9 cellular contexts compared by ENCODE assay signal in genomic region chr12:8947737-8948136, GRCh38. TPM values are rescaled to one million over a fixed set of nuclear protein-coding genes. Genes with fewer than 3 reads are reported as not detected.
DNase-seq lines count a peak whose midpoint lies in the region; ATAC-seq and TF ChIP-seq lines count a peak whose summit lies in the region.
"Had no signal": no experiment of that assay in that cellular context is flagged by ENCODE, and none has a peak within 500 bp of the region (broad histone marks: within the 10 kb centered on the region; RNA-seq: fewer than 3 reads in every experiment).

No MANE protein-coding gene starts in this region.

- H3K36me3 ChIP-seq in upper lobe of right lung: peaks cover 37% of the 10 kb centered on the region

- peaks cover 24% of the 10 kb centered on the region for H3K4me1 ChIP-seq in upper lobe of right lung

- peak overlapping the region; percentile 79 to 99 for H3K4me3 ChIP-seq in foreskin fibroblast (ENCODE audit: low read depth in 1 of 2, low read length in 2 of 2)
- peak overlapping the region; percentile 95 for H3K4me3 ChIP-seq in upper lobe of right lung

- peaks cover 53% of the 10 kb centered on the region for H3K4me1 Mint-ChIP-seq in stimulated activated naive CD8-positive, alpha-beta T cell treated with anti-CD3 and anti-CD28 coated beads, Interleukin-15, Interleukin-2, amounts not matched to agents 100 ng/mL and 50 ng/mL, for 24 hours (ENCODE audit: low read depth)

- H3K27ac ChIP-seq in upper lobe of right lung: no peak overlapping the region

- no peaks in the 10 kb centered on the region for H3K9me3 ChIP-seq in upper lobe of right lung

- H3K4me3 Mint-ChIP-seq in stimulated activated naive CD8-positive, alpha-beta T cell treated with anti-CD3 and anti-CD28 coated beads, Interleukin-15, Interleukin-2, amounts not matched to agents 100 ng/mL and 50 ng/mL, for 24 hours: peak overlapping the region; percentile 97

- TF ChIP-seq CTCF in foreskin fibroblast (IDR thresholded peaks at IDR 0.05; ENCODE audit: low read depth, low read length) (no peak), upper lobe of right lung (IDR thresholded peaks at IDR 0.05) (no peak)

- peaks cover 2% of the 10 kb centered on the region for H3K9me3 Mint-ChIP-seq in stimulated activated naive CD8-positive, alpha-beta T cell treated with anti-CD3 and anti-CD28 coated beads, Interleukin-15, Interleukin-2, amounts not matched to agents 100 ng/mL and 50 ng/mL, for 24 hours

- peak overlapping the region; percentile 68 for H3K27ac Mint-ChIP-seq in stimulated activated naive CD8-positive, alpha-beta T cell treated with anti-CD3 and anti-CD28 coated beads, Interleukin-15, Interleukin-2, amounts not matched to agents 100 ng/mL and 50 ng/mL, for 24 hours

- no peak for DNase-seq in stimulated activated naive CD8-positive, alpha-beta T cell treated with anti-CD3 and anti-CD28 coated beads, Interleukin-15, Interleukin-2, amounts not matched to agents 100 U/mL and 50 U/mL, for 24 hours
- DNase-seq in SK-MEL-5 (ENCODE audit: low read depth, low spot score) (peak; percentile 13), foreskin fibroblast (no peak), upper lobe of right lung (no peak), activated gamma-delta T cell treated with Interleukin-2 at 50 U/mL for 16 hours (no peak), DMS79 treated with DMSO at 0.1 percent for 48 hours (lab: John Stamatoyannopoulos, UW) (no peak), NCI-H2029 (lab: John Stamatoyannopoulos, UW) (no peak)
- DNase-seq: dermis blood vessel endothelial cell had no signal

- H3K27me3 ChIP-seq in upper lobe of right lung: no peaks in the 10 kb centered on the region

- no peaks in the 10 kb centered on the region for H3K27me3 Mint-ChIP-seq in stimulated activated naive CD8-positive, alpha-beta T cell treated with anti-CD3 and anti-CD28 coated beads, Interleukin-15, Interleukin-2, amounts not matched to agents 100 ng/mL and 50 ng/mL, for 24 hours

- no peak for ATAC-seq in stimulated activated naive CD8-positive, alpha-beta T cell treated with anti-CD3 and anti-CD28 coated beads, Interleukin-15, Interleukin-2, amounts not matched to agents 100 U/mL and 50 U/mL, for 24 hours
- ATAC-seq in upper lobe of right lung: no peak

- H3K36me3 Mint-ChIP-seq in stimulated activated naive CD8-positive, alpha-beta T cell treated with anti-CD3 and anti-CD28 coated beads, Interleukin-15, Interleukin-2, amounts not matched to agents 100 ng/mL and 50 ng/mL, for 24 hours (ENCODE audit: low read depth): peaks cover 53% of the 10 kb centered on the region

- intact Hi-C loops in upper lobe of right lung (cut with DNase I): no loop called here

- in situ Hi-C loops in SK-MEL-5 (cut with HindIII; ENCODE audit: low pct_unique_long_range_greater_than_20kb, low sequenced_read_pairs): no loop called here

RNA-seq across cellular contexts. Expression of gene M6PR, which starts 1.7 kb away (rescaled TPM):
- 563 and 575 TPM in 2 replicates for total RNA-seq in SK-MEL-5 (2014; rRNA removed; shearing (Covaris generic))
- 274 and 288 TPM in 2 replicates for polyA plus RNA-seq in SK-MEL-5 (2015; cell fraction: cytosol; rRNA removed)
- 370 and 446 TPM in 2 replicates for polyA plus RNA-seq in SK-MEL-5 (2015; cell fraction: nucleus; rRNA removed)
- total RNA-seq in upper lobe of right lung: 176 TPM

RNA-seq across cellular contexts. Expression of gene PHC1, which starts 33.4 kb away (rescaled TPM):
- total RNA-seq in SK-MEL-5 (2014; rRNA removed; shearing (Covaris generic)): 25.1 and 31.1 TPM in 2 replicates
- 51.5 and 64.1 TPM in 2 replicates for polyA plus RNA-seq in SK-MEL-5 (2015; cell fraction: cytosol; rRNA removed)
- polyA plus RNA-seq in SK-MEL-5 (2015; cell fraction: nucleus; rRNA removed): 248 and 280 TPM in 2 replicates
- 29.7 TPM for total RNA-seq in upper lobe of right lung

RNA-seq across cellular contexts. Expression of gene KLRG1, which starts 41.6 kb away (rescaled TPM):
- 5.1 and 5.8 TPM in 2 replicates for total RNA-seq in SK-MEL-5 (2014; rRNA removed; shearing (Covaris generic))
- 5.3 and 8.4 TPM in 2 replicates for polyA plus RNA-seq in SK-MEL-5 (2015; cell fraction: cytosol; rRNA removed)
- polyA plus RNA-seq in SK-MEL-5 (2015; cell fraction: nucleus; rRNA removed): 4.3 and 5.0 TPM in 2 replicates
- 3.3 TPM for total RNA-seq in upper lobe of right lung
